ENCODE assay signal across 1 cellular context in genomic region chr2:113240915-113241911, GRCh38.
TF ChIP-seq lines count a peak whose summit lies in the region.

No MANE protein-coding gene starts in this region.

TF ChIP-seq in K562, 482 proteins besides CTCF, POLR2A, EP300 and RAD21 (continued from another document):
- TF ChIP-seq ZNF518B (CRISPR knock-in tag; IDR thresholded peaks at IDR 0.05) (no peak), ELF4 (CRISPR knock-in tag; IDR thresholded peaks at IDR 0.05) (peak; percentile 61; the same call in 1 of the 2 replicates), HSF4 (CRISPR knock-in tag; IDR thresholded peaks at IDR 0.05; ENCODE audit: borderline replicate concordance) (no peak), CEBPB (tag; IDR thresholded peaks at IDR 0.05) (peak; percentile 87), GATAD2A (IDR thresholded peaks at IDR 0.05) (peak; percentile 88; the same call in 1 of the 2 replicates), TRIM25 (IDR thresholded peaks at IDR 0.05; ENCODE audit: borderline replicate concordance) (no peak), EP400 (IDR thresholded peaks at IDR 0.05) (peak; percentile 26; the same call in 1 of the 2 replicates), CXXC5 (CRISPR knock-in tag; IDR thresholded peaks at IDR 0.05) (no peak), PBX2 (CRISPR knock-in tag; IDR thresholded peaks at IDR 0.05; ENCODE audit: low read depth) (no peak), PBX2 (tag; conservative IDR thresholded peaks at IDR 0.05; ENCODE audit: low read depth) (peak; percentile 62), CAMTA2 (CRISPR knock-in tag; conservative IDR thresholded peaks at IDR 0.05) (0 out of 2 replicates have a peak, but pooled peaks have one; percentile 17), RBBP5 (IDR thresholded peaks at IDR 0.05; ENCODE audit: borderline replicate concordance, insufficient read depth, low read length, poor library complexity, severe bottlenecking) (peak; percentile 4), MGA (IDR thresholded peaks at IDR 0.05) (peak; percentile 50; the same call in 1 of the 2 replicates), CBX5 (IDR thresholded peaks at IDR 0.05; ENCODE audit: borderline replicate concordance, low read depth) (no peak), ZBTB49 (CRISPR knock-in tag; IDR thresholded peaks at IDR 0.05; ENCODE audit: borderline replicate concordance) (no peak), MTA2 (IDR thresholded peaks at IDR 0.05; ENCODE audit: low read depth) (peak; percentile 39; the same call in 1 of the 2 replicates)
